ENCODE assay signal across 1 cellular context in the genomic region with DNA sequence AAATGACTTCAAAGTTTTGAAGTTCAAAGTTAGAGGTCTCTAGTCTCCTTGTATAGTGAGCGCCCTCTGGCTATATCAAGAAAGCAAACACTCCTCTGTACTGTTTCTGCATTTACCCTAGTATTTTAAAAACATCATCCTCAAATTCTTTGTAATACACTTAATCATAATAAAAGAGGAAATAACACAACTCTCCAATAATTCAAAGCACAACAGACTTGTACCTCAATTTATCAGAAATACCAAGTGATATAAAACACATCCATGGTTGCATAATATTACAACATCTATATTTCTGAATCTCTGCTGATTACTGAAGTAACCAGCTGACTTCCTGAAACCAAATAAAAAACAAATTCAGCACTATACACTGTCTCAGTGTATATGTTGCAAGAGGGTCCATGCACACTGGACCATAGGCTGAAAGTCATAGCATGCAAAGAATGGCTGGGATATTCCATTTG.
TF ChIP-seq lines count a peak whose summit lies in the region.

No MANE protein-coding gene starts in this region.

TF ChIP-seq in GM23338, 12 proteins besides CTCF, POLR2A, EP300 and RAD21 (continued from another document):
- TF ChIP-seq, protein P1, sequence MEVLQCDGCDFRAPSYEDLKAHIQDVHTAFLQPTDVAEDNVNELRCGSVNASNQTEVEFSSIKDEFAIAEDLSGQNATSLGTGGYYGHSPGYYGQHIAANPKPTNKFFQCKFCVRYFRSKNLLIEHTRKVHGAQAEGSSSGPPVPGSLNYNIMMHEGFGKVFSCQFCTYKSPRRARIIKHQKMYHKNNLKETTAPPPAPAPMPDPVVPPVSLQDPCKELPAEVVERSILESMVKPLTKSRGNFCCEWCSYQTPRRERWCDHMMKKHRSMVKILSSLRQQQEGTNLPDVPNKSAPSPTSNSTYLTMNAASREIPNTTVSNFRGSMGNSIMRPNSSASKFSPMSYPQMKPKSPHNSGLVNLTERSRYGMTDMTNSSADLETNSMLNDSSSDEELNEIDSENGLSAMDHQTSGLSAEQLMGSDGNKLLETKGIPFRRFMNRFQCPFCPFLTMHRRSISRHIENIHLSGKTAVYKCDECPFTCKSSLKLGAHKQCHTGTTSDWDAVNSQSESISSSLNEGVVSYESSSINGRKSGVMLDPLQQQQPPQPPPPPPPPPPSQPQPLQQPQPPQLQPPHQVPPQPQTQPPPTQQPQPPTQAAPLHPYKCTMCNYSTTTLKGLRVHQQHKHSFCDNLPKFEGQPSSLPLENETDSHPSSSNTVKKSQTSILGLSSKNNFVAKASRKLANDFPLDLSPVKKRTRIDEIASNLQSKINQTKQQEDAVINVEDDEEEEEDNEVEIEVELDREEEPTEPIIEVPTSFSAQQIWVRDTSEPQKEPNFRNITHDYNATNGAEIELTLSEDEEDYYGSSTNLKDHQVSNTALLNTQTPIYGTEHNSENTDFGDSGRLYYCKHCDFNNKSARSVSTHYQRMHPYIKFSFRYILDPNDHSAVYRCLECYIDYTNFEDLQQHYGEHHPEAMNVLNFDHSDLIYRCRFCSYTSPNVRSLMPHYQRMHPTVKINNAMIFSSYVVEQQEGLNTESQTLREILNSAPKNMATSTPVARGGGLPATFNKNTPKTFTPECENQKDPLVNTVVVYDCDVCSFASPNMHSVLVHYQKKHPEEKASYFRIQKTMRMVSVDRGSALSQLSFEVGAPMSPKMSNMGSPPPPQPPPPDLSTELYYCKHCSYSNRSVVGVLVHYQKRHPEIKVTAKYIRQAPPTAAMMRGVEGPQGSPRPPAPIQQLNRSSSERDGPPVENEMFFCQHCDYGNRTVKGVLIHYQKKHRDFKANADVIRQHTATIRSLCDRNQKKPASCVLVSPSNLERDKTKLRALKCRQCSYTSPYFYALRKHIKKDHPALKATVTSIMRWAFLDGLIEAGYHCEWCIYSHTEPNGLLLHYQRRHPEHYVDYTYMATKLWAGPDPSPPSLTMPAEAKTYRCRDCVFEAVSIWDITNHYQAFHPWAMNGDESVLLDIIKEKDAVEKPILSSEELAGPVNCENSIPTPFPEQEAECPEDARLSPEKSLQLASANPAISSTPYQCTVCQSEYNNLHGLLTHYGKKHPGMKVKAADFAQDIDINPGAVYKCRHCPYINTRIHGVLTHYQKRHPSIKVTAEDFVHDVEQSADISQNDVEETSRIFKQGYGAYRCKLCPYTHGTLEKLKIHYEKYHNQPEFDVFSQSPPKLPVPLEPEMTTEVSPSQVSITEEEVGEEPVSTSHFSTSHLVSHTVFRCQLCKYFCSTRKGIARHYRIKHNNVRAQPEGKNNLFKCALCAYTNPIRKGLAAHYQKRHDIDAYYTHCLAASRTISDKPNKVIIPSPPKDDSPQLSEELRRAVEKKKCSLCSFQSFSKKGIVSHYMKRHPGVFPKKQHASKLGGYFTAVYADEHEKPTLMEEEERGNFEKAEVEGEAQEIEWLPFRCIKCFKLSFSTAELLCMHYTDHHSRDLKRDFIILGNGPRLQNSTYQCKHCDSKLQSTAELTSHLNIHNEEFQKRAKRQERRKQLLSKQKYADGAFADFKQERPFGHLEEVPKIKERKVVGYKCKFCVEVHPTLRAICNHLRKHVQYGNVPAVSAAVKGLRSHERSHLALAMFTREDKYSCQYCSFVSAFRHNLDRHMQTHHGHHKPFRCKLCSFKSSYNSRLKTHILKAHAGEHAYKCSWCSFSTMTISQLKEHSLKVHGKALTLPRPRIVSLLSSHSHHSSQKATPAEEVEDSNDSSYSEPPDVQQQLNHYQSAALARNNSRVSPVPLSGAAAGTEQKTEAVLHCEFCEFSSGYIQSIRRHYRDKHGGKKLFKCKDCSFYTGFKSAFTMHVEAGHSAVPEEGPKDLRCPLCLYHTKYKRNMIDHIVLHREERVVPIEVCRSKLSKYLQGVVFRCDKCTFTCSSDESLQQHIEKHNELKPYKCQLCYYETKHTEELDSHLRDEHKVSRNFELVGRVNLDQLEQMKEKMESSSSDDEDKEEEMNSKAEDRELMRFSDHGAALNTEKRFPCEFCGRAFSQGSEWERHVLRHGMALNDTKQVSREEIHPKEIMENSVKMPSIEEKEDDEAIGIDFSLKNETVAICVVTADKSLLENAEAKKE (CRISPR knock-in tag; IDR thresholded peaks at IDR 0.05), result no peak
TF ChIP-seq in GM23338: peak in this region for 0.
